ENCODE assay signal across 11 cellular contexts in genomic region chr1:52659356-52659755, GRCh38. TPM values are rescaled to one million over a fixed set of nuclear protein-coding genes. Genes with fewer than 3 reads are reported as not detected.
DNase-seq lines count a peak whose midpoint lies in the region; ATAC-seq and TF ChIP-seq lines count a peak whose summit lies in the region.
"Had no signal": no experiment of that assay in that cellular context is flagged by ENCODE, and none has a peak within 500 bp of the region (broad histone marks: within the 10 kb centered on the region; RNA-seq: fewer than 3 reads in every experiment).

No MANE protein-coding gene starts in this region.

- no peaks in the 10 kb centered on the region for H3K9me3 Mint-ChIP-seq in activated CD4-positive, alpha-beta memory T cell treated with anti-CD3 and anti-CD28 coated beads for 36 hours
- H3K9me3 Mint-ChIP-seq in neural progenitor cell (no peaks in the 10 kb centered on the region), CD14-positive monocyte (no peaks in the 10 kb centered on the region)
- H3K9me3 Mint-ChIP-seq: neural crest cell had no signal

- no peak overlapping the region for H3K27ac ChIP-seq in neural progenitor cell

- H3K9ac ChIP-seq in neural progenitor cell = no peak overlapping the region

- H2AFZ ChIP-seq in neural progenitor cell (replicated peaks) = peak overlapping the region; percentile 90

- H3K4me1 Mint-ChIP-seq in activated CD4-positive, alpha-beta memory T cell treated with anti-CD3 and anti-CD28 coated beads for 36 hours (ENCODE audit: low read depth) = peaks cover 21% of the 10 kb centered on the region
- H3K4me1 Mint-ChIP-seq in neural progenitor cell = peaks cover 43% of the 10 kb centered on the region
- peaks cover 9% of the 10 kb centered on the region for H3K4me1 Mint-ChIP-seq in CD14-positive monocyte

- no peaks in the 10 kb centered on the region for H3K9me3 ChIP-seq in neural progenitor cell (ENCODE audit: low read depth)

- H3F3A ChIP-seq in neural progenitor cell (ENCODE audit: low read depth) = peaks cover 55% of the 10 kb centered on the region

- no peak for TF ChIP-seq CTCF in neural progenitor cell (IDR thresholded peaks at IDR 0.05)
- no peak for TF ChIP-seq CTCF in CD14-positive monocyte (IDR thresholded peaks at IDR 0.05)

- POLR2A ChIA-PET in activated CD4-positive, alpha-beta memory T cell treated with anti-CD3 and anti-CD28 coated beads for 36 hours (lab: Charles Lee) = interaction anchor here (0.9 to 2.5 kb wide), 4 partner anchors 23 to 255 kb away, joined by 3 to 7 read pairs (median 4); partner anchors contain the start of genes ORC1, PRPF38A, SHISAL2A and TUT4

- peak overlapping the region; percentile 53 for H3K4me2 ChIP-seq in neural progenitor cell

- H4K20me1 ChIP-seq in neural progenitor cell (ENCODE audit: low read depth) = no peaks in the 10 kb centered on the region

- no peaks in the 10 kb centered on the region for H3K79me2 ChIP-seq in neural progenitor cell (ENCODE audit: low read depth)

- CTCF ChIA-PET in activated CD4-positive, alpha-beta memory T cell treated with anti-CD3 and anti-CD28 coated beads for 36 hours (lab: Charles Lee) = interaction anchor here (1.9 kb wide), 1 partner anchor 27 kb away, joined by 7 read pairs; no protein-coding TSS in a partner anchor

- peak; percentile 66 for DNase-seq in activated CD4-positive, alpha-beta memory T cell treated with anti-CD3 and anti-CD28 coated beads for 36 hours
- no peak for DNase-seq in neural progenitor cell (ENCODE audit: low spot score)
- no peak for DNase-seq in CD14-positive monocyte (ENCODE audit: low spot score)
- no peak for DNase-seq in central memory CD4-positive, alpha-beta T cell
- no peak for DNase-seq in NCI-H82 treated with DMSO at 0.1 percent for 48 hours (lab: John Stamatoyannopoulos, UW; ENCODE audit: unreplicated experiment)
- DNase-seq in cerebellum (ENCODE audit: low spot score) = no peak
- DNase-seq: NCI-H526 had no signal

- H3K4me3 ChIP-seq in neural progenitor cell = no peak overlapping the region

- peaks cover 23% of the 10 kb centered on the region for H3K4me1 ChIP-seq in neural progenitor cell

- no peaks in the 10 kb centered on the region for H3K27me3 ChIP-seq in neural progenitor cell

- peak; percentile 71 for ATAC-seq in GM18909 (IDR thresholded peaks at IDR 0.05; ENCODE audit: poor library complexity, unreplicated experiment)
- ATAC-seq in HG02678 (IDR thresholded peaks at IDR 0.05; ENCODE audit: unreplicated experiment) = peak; percentile 66

- H3K4me3 Mint-ChIP-seq in activated CD4-positive, alpha-beta memory T cell treated with anti-CD3 and anti-CD28 coated beads for 36 hours = peak overlapping the region; percentile 46
- no peak overlapping the region for H3K4me3 Mint-ChIP-seq in neural progenitor cell
- no peak overlapping the region for H3K4me3 Mint-ChIP-seq in CD14-positive monocyte
- H3K4me3 Mint-ChIP-seq: neural crest cell had no signal

- no peaks in the 10 kb centered on the region for H3K36me3 ChIP-seq in neural progenitor cell

- intact Hi-C loops in activated CD4-positive, alpha-beta memory T cell treated with anti-CD3 and anti-CD28 coated beads for 36 hours (cut with micrococcal nuclease) = loop anchor here (1.0 to 5.0 kb wide), 4 partner anchors 22 to 255 kb away; partner anchors contain the start of genes GPX7, ORC1, PRPF38A and TUT4
- intact Hi-C loops in CD14-positive monocyte (cut with micrococcal nuclease) = no loop called here

- H3K36me3 Mint-ChIP-seq in activated CD4-positive, alpha-beta memory T cell treated with anti-CD3 and anti-CD28 coated beads for 36 hours = peaks cover 5% of the 10 kb centered on the region
- H3K36me3 Mint-ChIP-seq in neural progenitor cell (no peaks in the 10 kb centered on the region), CD14-positive monocyte (peaks cover 0 to 3% of the 10 kb centered on the region in 2 donors)

- H3K27ac Mint-ChIP-seq in activated CD4-positive, alpha-beta memory T cell treated with anti-CD3 and anti-CD28 coated beads for 36 hours = peak overlapping the region; percentile 85
- H3K27ac Mint-ChIP-seq in neural progenitor cell = peak overlapping the region; percentile 78
- no peak overlapping the region for H3K27ac Mint-ChIP-seq in CD14-positive monocyte

- no peaks in the 10 kb centered on the region for H3K27me3 Mint-ChIP-seq in activated CD4-positive, alpha-beta memory T cell treated with anti-CD3 and anti-CD28 coated beads for 36 hours
- H3K27me3 Mint-ChIP-seq in neural progenitor cell (ENCODE audit: insufficient read depth, low read depth) (peaks cover 11% of the 10 kb centered on the region), CD14-positive monocyte (ENCODE audit: low read depth in 3 of 3) (peaks cover 0 to 6% (median 2%) of the 10 kb centered on the region in 3 donors)

RNA-seq across cellular contexts. Expression of gene SHISAL2A, which starts 26.4 kb away (rescaled TPM):
- total RNA-seq in activated CD4-positive, alpha-beta memory T cell treated with anti-CD3 and anti-CD28 coated beads for 36 hours = 10 to 100 TPM in 1 of 2 experiments, 1 to 10 TPM in 1; 9.9 to 11.0 TPM
- total RNA-seq in neural progenitor cell (ENCODE audit: low replicate concordance) (0.11 and 0.87 TPM in 2 replicates), cerebellum (not detected)
- under 1 TPM in 1 of 2 donors, not detected in 1; 0.28 TPM for polyA plus RNA-seq in CD14-positive monocyte
- total RNA-seq: fibroblast of lung had no signal
- polyA plus RNA-seq: fibroblast of lung had no signal

RNA-seq across cellular contexts. Expression of gene COA7, which starts 38.8 kb away (rescaled TPM):
- 10 to 100 TPM; 17.9 to 18.7 TPM for total RNA-seq in activated CD4-positive, alpha-beta memory T cell treated with anti-CD3 and anti-CD28 coated beads for 36 hours
- total RNA-seq in neural progenitor cell (ENCODE audit: low replicate concordance) (10.9 and 13.0 TPM in 2 replicates), cerebellum (14.6 TPM)
- 1 to 10 TPM; 6.2 to 8.5 TPM for polyA plus RNA-seq in CD14-positive monocyte

RNA-seq across cellular contexts. Expression of gene GPX7, which starts 57.2 kb away (rescaled TPM):
- 10 to 100 TPM; 19.9 to 20.6 TPM for total RNA-seq in activated CD4-positive, alpha-beta memory T cell treated with anti-CD3 and anti-CD28 coated beads for 36 hours
- total RNA-seq in neural progenitor cell (ENCODE audit: low replicate concordance) (21.9 and 31.6 TPM in 2 replicates), cerebellum (29.5 TPM)
- 1 to 10 TPM; 2.9 to 3.3 TPM for polyA plus RNA-seq in CD14-positive monocyte

Comparison
In these comparisons a context has a peak if more than half of its experiments do, and no peak if none do; other contexts are left out.
1. H3K27ac Mint-ChIP-seq: peak in activated CD4-positive, alpha-beta memory T cell treated with anti-CD3 and anti-CD28 coated beads for 36 hours (single experiment) and neural progenitor cell (single experiment); none in CD14-positive monocyte (0 of 7).